28 cellular contexts compared by ENCODE assay signal in the genomic region with DNA sequence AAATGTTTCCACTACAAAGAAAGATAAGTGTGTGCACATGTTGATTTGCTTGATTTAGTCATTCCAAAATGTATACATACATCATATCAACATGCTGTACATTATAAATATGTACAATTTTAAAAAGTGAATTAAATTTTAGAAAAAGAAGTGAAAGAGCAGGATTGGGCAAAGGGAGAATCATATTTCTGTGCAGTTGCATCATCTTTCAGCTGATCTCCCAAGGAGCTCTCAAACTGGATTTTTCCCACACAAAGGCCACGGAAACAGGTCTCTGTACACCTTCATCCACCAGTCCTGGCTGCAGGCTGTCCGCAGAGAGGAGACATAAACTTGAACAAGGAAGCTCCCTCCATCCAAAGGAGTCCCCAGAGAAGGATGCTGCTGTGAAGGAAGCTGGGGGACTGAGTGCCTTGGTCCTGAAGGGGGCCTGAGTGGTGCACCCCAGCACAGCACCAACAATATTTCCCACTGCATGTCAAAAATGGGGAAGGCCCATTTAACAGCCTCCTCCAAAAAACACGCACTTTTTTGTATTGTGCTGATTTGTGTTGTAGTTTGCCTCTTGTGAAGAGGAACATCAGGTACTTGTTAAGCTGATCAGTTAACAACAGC.
"Had no signal": no experiment of that assay in that cellular context is flagged by ENCODE, and none has a peak within 500 bp of the region (broad histone marks: within the 10 kb centered on the region; RNA-seq: fewer than 3 reads in every experiment).

No MANE protein-coding gene starts in this region.

- H3K27me3 ChIP-seq: adrenal gland had no signal

- H3K36me3 ChIP-seq: adrenal gland had no signal

- H3K27ac ChIP-seq: adrenal gland had no signal

- H3K4me1 ChIP-seq: adrenal gland had no signal

- H3K9me3 ChIP-seq: adrenal gland had no signal

- DNase-seq: activated CD4-positive, alpha-beta T cell treated with anti-CD3 and anti-CD28 coated beads for 36 hours; activated CD4-positive, alpha-beta T cell treated with anti-CD3 and anti-CD28 coated beads, Interleukin-2, amount 10 ng/mL, durations not matched to agents 7 days and 5 days; activated CD4-positive, alpha-beta T cell treated with anti-CD3 and anti-CD28 coated beads, Interleukin-2, amount 50 U/mL, for 48 hours; activated CD8-positive, alpha-beta T cell treated with anti-CD3 and anti-CD28 coated beads, Interleukin-2, amount 10 ng/mL, durations not matched to agents 7 days and 5 days; activated gamma-delta T cell; activated naive CD4-positive, alpha-beta T cell treated with Interleukin-2 at 50 U/mL for 16 hours; activated naive CD8-positive, alpha-beta T cell treated with anti-CD3 and anti-CD28 coated beads, Interleukin-2, amount 10 ng/mL, durations not matched to agents 7 days and 5 days; activated T-cell treated with anti-CD3 and anti-CD28 coated beads, Interleukin-2, amount 50 U/mL, for 24 hours; adrenal gland; caudate nucleus; cerebellar nuclear complex; Kasumi-1; KG1; MM.1S; MV-4-11; NCI-H1092; NCI-H1417; NCI-H146; NCI-H187; NCI-H2029 treated with DMSO at 0.1 percent for 48 hours; NCI-H2107; NCI-H226; NCI-H446 treated with DMSO at 0.1 percent for 48 hours; NCI-H524; NCI-H69; NCI-H82; Right ventricle myocardium superior; T1000 had no signal

- H3K4me3 ChIP-seq: adrenal gland had no signal
